In genomic region chr6:3913077-3913957, GRCh38 we compare ENCODE assay signal across 8 cellular contexts.
DNase-seq lines count a peak whose midpoint lies in the region; ATAC-seq and TF ChIP-seq lines count a peak whose summit lies in the region.

No MANE protein-coding gene starts in this region.

- peak; percentile 98 for DNase-seq in astrocyte of the spinal cord (ENCODE audit: low read depth, low spot score)
- DNase-seq in transverse colon = peak; percentile 30
- no peak for DNase-seq in SKM-1 treated with dmso at 0.1 percent for 144 hours (lab: John Stamatoyannopoulos, UW; ENCODE audit: unreplicated experiment)
- DNase-seq in NCI-H526 (lab: John Stamatoyannopoulos, UW) = no peak

- 20 to 37% methylated on average over 2 to 6 of the region's 6 CpGs for WGBS in transverse colon (ENCODE audit: low coverage in 1 of 2), 2 donors

- H3K4me1 Mint-ChIP-seq in activated T-helper 17 cell treated with anti-CD3 and anti-CD28 coated beads, Interleukin-2, amount 50 U/mL, for 72 hours = peaks cover 21% of the 10 kb centered on the region

- in situ Hi-C loops in astrocyte of the spinal cord (cut with HindIII; ENCODE audit: low sequenced_read_pairs) (no loop called here), transverse colon (cut with MboI; ENCODE audit: low pct_ligation_motif_present in 1 of 4, low pct_unique_long_range_greater_than_20kb in 1 of 4, low sequenced_read_pairs in 3 of 4) (no loop called here)

- TF ChIP-seq CTCF in astrocyte of the spinal cord (IDR thresholded peaks at IDR 0.05; ENCODE audit: low read depth, low read length) (no peak), transverse colon (IDR thresholded peaks at IDR 0.05) (no peak)

- TF ChIP-seq EP300 in Ishikawa (IDR thresholded peaks at IDR 0.05; ENCODE audit: borderline replicate concordance) (peak; percentile 85), transverse colon (IDR thresholded peaks at IDR 0.05; ENCODE audit: low read depth) (peak; percentile 57)

- H3K36me3 ChIP-seq in transverse colon = no peaks in the 10 kb centered on the region

- no peak overlapping the region for H3K4me3 Mint-ChIP-seq in activated T-helper 17 cell treated with anti-CD3 and anti-CD28 coated beads, Interleukin-2, amount 50 U/mL, for 72 hours

- H3K27me3 ChIP-seq in layer of hippocampus (ENCODE audit: control insufficient read depth, insufficient read depth, low read length) = no peaks in the 10 kb centered on the region
- H3K27me3 ChIP-seq in transverse colon = no peaks in the 10 kb centered on the region

- peaks cover 18 to 30% (median 27%) of the 10 kb centered on the region in 4 donors for H3K4me1 ChIP-seq in transverse colon

- intact Hi-C loops in transverse colon (cut with DNase I; ENCODE audit: low total_unique reads) = no loop called here

- peaks cover 2% of the 10 kb centered on the region for H3K27me3 Mint-ChIP-seq in activated T-helper 17 cell treated with anti-CD3 and anti-CD28 coated beads, Interleukin-2, amount 50 U/mL, for 72 hours

- H3K9me3 Mint-ChIP-seq in activated T-helper 17 cell treated with anti-CD3 and anti-CD28 coated beads, Interleukin-2, amount 50 U/mL, for 72 hours = no peaks in the 10 kb centered on the region

- H3K4me3 ChIP-seq in astrocyte of the spinal cord (ENCODE audit: low read depth, low read length) = no peak overlapping the region
- H3K4me3 ChIP-seq in transverse colon = no peak overlapping the region

- H3K36me3 Mint-ChIP-seq in activated T-helper 17 cell treated with anti-CD3 and anti-CD28 coated beads, Interleukin-2, amount 50 U/mL, for 72 hours (ENCODE audit: low read depth) = no peaks in the 10 kb centered on the region

- no peak for TF ChIP-seq POLR2A in transverse colon (IDR thresholded peaks at IDR 0.05)

- H3K27ac ChIP-seq in layer of hippocampus (ENCODE audit: low read depth, low read length) (peak overlapping the region; percentile 8), transverse colon (peak overlapping the region; percentile 59 to 78 (median 76))

- peak; percentile 22; the same call in 1 of the 2 replicates for TF ChIP-seq RAD21 in Ishikawa (IDR thresholded peaks at IDR 0.05; ENCODE audit: low read depth)

- no peaks in the 10 kb centered on the region for H3K9me3 ChIP-seq in transverse colon

- no peak for ATAC-seq in activated T-helper 17 cell treated with anti-CD3 and anti-CD28 coated beads, Interleukin-2, amount 50 U/mL, for 72 hours (replicated peaks)
- no peak for ATAC-seq in HG03139 (IDR thresholded peaks at IDR 0.05; ENCODE audit: unreplicated experiment)

- no peak overlapping the region for H3K27ac Mint-ChIP-seq in activated T-helper 17 cell treated with anti-CD3 and anti-CD28 coated beads, Interleukin-2, amount 50 U/mL, for 72 hours

TF ChIP-seq in Ishikawa, 13 proteins besides CTCF, POLR2A, EP300 and RAD21:
- no peak for TF ChIP-seq CREB1 (IDR thresholded peaks at IDR 0.05; ENCODE audit: low read depth)
- TF ChIP-seq CEBPB (IDR thresholded peaks at IDR 0.05) = 0 out of 2 replicates have a peak, but pooled peaks have one; percentile 21
- TF ChIP-seq TCF12 (IDR thresholded peaks at IDR 0.05; ENCODE audit: low read depth) = peak; percentile 74
- TF ChIP-seq EGR1 (IDR thresholded peaks at IDR 0.05) = peak; percentile 71; the same call in 1 of the 2 replicates
- TF ChIP-seq FOXM1 (IDR thresholded peaks at IDR 0.05; ENCODE audit: borderline replicate concordance, low read depth) = no peak
- no peak for TF ChIP-seq ZBTB7A (IDR thresholded peaks at IDR 0.05; ENCODE audit: low read depth)
- TF ChIP-seq TEAD4 (IDR thresholded peaks at IDR 0.05) = peak; percentile 72
- TF ChIP-seq YY1 (IDR thresholded peaks at IDR 0.05; ENCODE audit: low read depth) = no peak
- no peak for TF ChIP-seq REST (IDR thresholded peaks at IDR 0.05; ENCODE audit: low read depth)
- TF ChIP-seq USF1 (IDR thresholded peaks at IDR 0.05) = no peak; the same call in 1 of the 2 replicates
- peak; percentile 95 for TF ChIP-seq NFIC (IDR thresholded peaks at IDR 0.05)
- TF ChIP-seq TAF1 (IDR thresholded peaks at IDR 0.05; ENCODE audit: low read depth) = no peak
- TF ChIP-seq, protein P1, sequence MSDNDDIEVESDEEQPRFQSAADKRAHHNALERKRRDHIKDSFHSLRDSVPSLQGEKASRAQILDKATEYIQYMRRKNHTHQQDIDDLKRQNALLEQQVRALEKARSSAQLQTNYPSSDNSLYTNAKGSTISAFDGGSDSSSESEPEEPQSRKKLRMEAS (IDR thresholded peaks at IDR 0.05) = no peak; the same call in 1 of the 2 replicates

Comparison
In these comparisons a context has a peak if more than half of its experiments do, and no peak if none do; other contexts are left out.
1. DNase-seq: peak in astrocyte of the spinal cord (single experiment) and transverse colon (single experiment); none in SKM-1 treated with dmso at 0.1 percent for 144 hours (single experiment) and NCI-H526 (0 of 2).